In genomic region chr7:96293911-96294310, GRCh38 we compare ENCODE assay signal across 2 cellular contexts. TPM values are rescaled to one million over a fixed set of nuclear protein-coding genes. Genes with fewer than 3 reads are reported as not detected.
A peak's percentile ranks its signal among the peaks of the same experiment; 100 is the strongest.
DNase-seq lines count a peak whose midpoint lies in the region; ATAC-seq, FAIRE-seq and TF ChIP-seq lines count a peak whose summit lies in the region.
"Not testable (repeated sequence)": the region's sequence is repeated elsewhere in the genome, so short reads cannot be mapped to it uniquely, and the experiment has no call there.

No MANE protein-coding gene starts in this region.

- TF ChIP-seq CTCF in HEK293 (tag by site-specific recombination; IDR thresholded peaks at IDR 0.05); K562 (IDR thresholded peaks at IDR 0.05 in 2 of 3, conservative IDR thresholded peaks at IDR 0.05 in 1 of 3; ENCODE audit: insufficient read depth in 2 of 3, low read depth in 1 of 3, low read length in 3 of 3): not testable (repeated sequence)

- CTCF ChIA-PET in HEK293 (lab: Yijun Ruan, JAX); K562 (lab: Yijun Ruan, JAX; ENCODE audit: low intra/inter-chr PET ratio): not testable (repeated sequence)

- H3K27me3 ChIP-seq in K562 (ENCODE audit: control insufficient read depth in 2 of 2, insufficient read depth in 2 of 2, low read length in 2 of 2): not testable (repeated sequence)

- intact Hi-C loops in K562 (cut with micrococcal nuclease): not testable (repeated sequence)

- WGBS in K562 (ENCODE audit: insufficient coverage, low coverage, missing lambda C conversion rate): 100% methylated on average over 1 of the region's 4 CpGs

- not testable (repeated sequence) for FAIRE-seq in K562 (lab: Jason Lieb, UNC)

- DNase-seq in K562 (ENCODE audit: extremely low read depth in 1 of 4, low spot score in 3 of 4): not testable (repeated sequence)

- H3K4me3 ChIP-seq in HEK293 (ENCODE audit: low read depth, low read length); K562: not testable (repeated sequence)

- H3K27ac ChIP-seq in HEK293 (ENCODE audit: extremely low read depth, low read depth, low read length); K562 (ENCODE audit: extremely low read depth, low read depth, low read length): not testable (repeated sequence)

- H2AFZ ChIP-seq in K562 (ENCODE audit: low read depth, low read length): not testable (repeated sequence)

- not testable (repeated sequence) for ATAC-seq in K562

- not testable (repeated sequence) for TF ChIP-seq POLR2A in K562 (conservative IDR thresholded peaks at IDR 0.05)

- TF ChIP-seq RAD21 in K562 (CRISPR knock-in tag; conservative IDR thresholded peaks at IDR 0.05 in 1 of 2, IDR thresholded peaks at IDR 0.05 in 1 of 2): not testable (repeated sequence)

- H3K9me1 ChIP-seq in K562 (ENCODE audit: control insufficient read depth, insufficient read depth, low read length): not testable (repeated sequence)

- H3K79me2 ChIP-seq in K562 (ENCODE audit: control insufficient read depth, insufficient read depth, low read length): peaks cover 13% of the 10 kb centered on the region

- not testable (repeated sequence) for H4K20me1 ChIP-seq in K562 (replicated peaks; ENCODE audit: control insufficient read depth, insufficient read depth, low read length)

- not testable (repeated sequence) for H3K9me3 ChIP-seq in HEK293 (ENCODE audit: control insufficient read depth, insufficient read depth, low read depth, low read length); K562 (replicated peaks; ENCODE audit: control insufficient read depth, insufficient read depth, low read depth, low read length)

- not testable (repeated sequence) for H3K4me1 ChIP-seq in HEK293 (ENCODE audit: control insufficient read depth, insufficient read depth, low read length); K562 (replicated peaks in 1 of 2; ENCODE audit: control insufficient read depth in 2 of 2, insufficient read depth in 2 of 2, low read length in 2 of 2)

- POLR2A ChIA-PET in HEK293 (lab: Yijun Ruan, JAX); K562 (lab: Yijun Ruan, JAX): not testable (repeated sequence)

- BruUV-seq in K562 (replicated peaks; lab: Mats Ljungman, UMichigan): not testable (repeated sequence)

- H3K36me3 ChIP-seq in HEK293 (ENCODE audit: control insufficient read depth in 2 of 2, insufficient read depth in 1 of 2, low read length in 2 of 2): not testable (repeated sequence)
- H3K36me3 ChIP-seq in K562 (ENCODE audit: control insufficient read depth, insufficient read depth, low read length): peaks cover 15% of the 10 kb centered on the region; the same call in 1 of the 3 replicates

- in situ Hi-C loops in K562 (cut with MboI): not testable (repeated sequence)

- not testable (repeated sequence) for H3K9ac ChIP-seq in K562 (ENCODE audit: insufficient read depth in 1 of 2, low read depth in 2 of 2, low read length in 2 of 2)

- not testable (repeated sequence) for TF ChIP-seq EP300 in K562 (IDR thresholded peaks at IDR 0.05; ENCODE audit: low read length)

- not testable (repeated sequence) for H3K4me2 ChIP-seq in K562 (ENCODE audit: insufficient read depth, low read length)

TF ChIP-seq in HEK293, 187 proteins besides CTCF, POLR2A, EP300 and RAD21:
- peak; percentile 81; the same call in 1 of the 2 replicates for TF ChIP-seq ZNF146 (tag by site-specific recombination; IDR thresholded peaks at IDR 0.05)
- TF ChIP-seq, protein P1, sequence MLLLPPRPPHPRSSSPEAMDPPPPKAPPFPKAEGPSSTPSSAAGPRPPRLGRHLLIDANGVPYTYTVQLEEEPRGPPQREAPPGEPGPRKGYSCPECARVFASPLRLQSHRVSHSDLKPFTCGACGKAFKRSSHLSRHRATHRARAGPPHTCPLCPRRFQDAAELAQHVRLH (tag by site-specific recombination; IDR thresholded peaks at IDR 0.05): 0 out of 2 replicates have a peak, but pooled peaks have one; percentile 54

TF ChIP-seq in K562, 482 proteins besides CTCF, POLR2A, EP300 and RAD21:
- 0 out of 2 replicates have a peak, but pooled peaks have one; percentile 13 for TF ChIP-seq BCOR (IDR thresholded peaks at IDR 0.05)

RNA-seq across cellular contexts. Expression of gene SLC25A13, which starts 28.0 kb away (rescaled TPM):
- 33.6 and 72.3 TPM in 2 replicates for total RNA-seq in K562 (2011; cell fraction: chromatin; rRNA removed; ENCODE audit: low replicate concordance)
- total RNA-seq in K562 (2011; cell fraction: nucleolus; rRNA removed): 14.5 and 14.9 TPM in 2 replicates
- 22.5 and 24.4 TPM in 2 replicates for total RNA-seq in K562 (2011; cell fraction: nucleoplasm; rRNA removed)
- 47.3 and 53.2 TPM in 2 replicates for total RNA-seq in K562 (2014; rRNA removed)
- total RNA-seq in K562 (2014; rRNA removed; fragmentation: Illumina TruSeq; extraction: Trizol): 71.3 and 79.1 TPM in 2 replicates
- total RNA-seq in K562 (2015; rRNA removed; fragmentation: Illumina TruSeq; extraction: Trizol): 77.7 and 80.2 TPM in 2 replicates
- 71.2 and 71.5 TPM in 2 replicates for total RNA-seq in K562 (2021)
- polyA plus RNA-seq in K562 (2011; rRNA removed): 37.2 and 58.7 TPM in 2 replicates
- polyA plus RNA-seq in K562 (2011; cell fraction: cytosol; rRNA removed): 21.6 and 28.7 TPM in 2 replicates
- polyA plus RNA-seq in K562 (2011; cell fraction: nucleus; rRNA removed): 36.3 and 42.0 TPM in 2 replicates
- polyA plus RNA-seq in K562 (2012): 45.7 and 55.0 TPM in 2 replicates
- polyA plus RNA-seq in K562 (2014; fragmentation: Illumina TruSeq; extraction: Trizol): 60.1 and 61.7 TPM in 2 replicates
- 10 to 100 TPM; 21.4 to 32.2 TPM for polyA plus RNA-seq in K562 (2014; fragmentation: Nextera tagmentation; extraction: Ambion mirVana)
- 46.8 and 47.0 TPM in 2 replicates for polyA plus RNA-seq in K562 (2014; rRNA removed)
- 53.1 and 71.8 TPM in 2 replicates for polyA minus RNA-seq in K562 (2011; rRNA and poly(A)+ RNA removed)
- 21.8 and 40.8 TPM in 2 replicates for polyA minus RNA-seq in K562 (2011; cell fraction: cytosol; rRNA and poly(A)+ RNA removed)
- 27.9 and 31.2 TPM in 2 replicates for polyA minus RNA-seq in K562 (2011; cell fraction: nucleus; rRNA and poly(A)+ RNA removed)
